1 cellular context compared by ENCODE assay signal in the genomic region with DNA sequence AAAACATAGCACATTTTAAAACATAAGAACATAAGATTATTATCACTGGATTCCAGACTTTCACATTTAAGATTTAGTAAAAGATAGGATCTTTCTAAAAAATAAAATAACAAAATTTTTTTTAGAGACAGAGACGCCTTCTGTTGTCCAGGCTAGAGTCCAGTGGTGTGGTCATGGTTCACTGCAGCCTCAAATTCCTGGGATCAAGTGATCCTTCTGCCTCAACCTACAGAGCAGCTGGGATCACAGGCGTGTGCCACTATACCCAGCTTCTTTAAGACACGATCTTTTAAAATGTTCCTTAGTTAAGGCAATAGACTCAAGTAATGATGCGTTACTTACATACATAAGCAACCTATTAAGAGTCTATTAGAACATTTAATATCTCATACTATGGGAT.
TF ChIP-seq lines count a peak whose summit lies in the region.

No MANE protein-coding gene starts in this region.

TF ChIP-seq in GM23338, 12 proteins besides CTCF, POLR2A, EP300 and RAD21 (continued from another document):
- TF ChIP-seq, protein P1, sequence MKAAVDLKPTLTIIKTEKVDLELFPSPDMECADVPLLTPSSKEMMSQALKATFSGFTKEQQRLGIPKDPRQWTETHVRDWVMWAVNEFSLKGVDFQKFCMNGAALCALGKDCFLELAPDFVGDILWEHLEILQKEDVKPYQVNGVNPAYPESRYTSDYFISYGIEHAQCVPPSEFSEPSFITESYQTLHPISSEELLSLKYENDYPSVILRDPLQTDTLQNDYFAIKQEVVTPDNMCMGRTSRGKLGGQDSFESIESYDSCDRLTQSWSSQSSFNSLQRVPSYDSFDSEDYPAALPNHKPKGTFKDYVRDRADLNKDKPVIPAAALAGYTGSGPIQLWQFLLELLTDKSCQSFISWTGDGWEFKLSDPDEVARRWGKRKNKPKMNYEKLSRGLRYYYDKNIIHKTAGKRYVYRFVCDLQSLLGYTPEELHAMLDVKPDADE (IDR thresholded peaks at IDR 0.05): no peak
- TF ChIP-seq NANOG (IDR thresholded peaks at IDR 0.05; ENCODE audit: borderline replicate concordance) (no peak), STAT1 (IDR thresholded peaks at IDR 0.05; ENCODE audit: unreplicated experiment) (no peak)
- TF ChIP-seq, protein P2, sequence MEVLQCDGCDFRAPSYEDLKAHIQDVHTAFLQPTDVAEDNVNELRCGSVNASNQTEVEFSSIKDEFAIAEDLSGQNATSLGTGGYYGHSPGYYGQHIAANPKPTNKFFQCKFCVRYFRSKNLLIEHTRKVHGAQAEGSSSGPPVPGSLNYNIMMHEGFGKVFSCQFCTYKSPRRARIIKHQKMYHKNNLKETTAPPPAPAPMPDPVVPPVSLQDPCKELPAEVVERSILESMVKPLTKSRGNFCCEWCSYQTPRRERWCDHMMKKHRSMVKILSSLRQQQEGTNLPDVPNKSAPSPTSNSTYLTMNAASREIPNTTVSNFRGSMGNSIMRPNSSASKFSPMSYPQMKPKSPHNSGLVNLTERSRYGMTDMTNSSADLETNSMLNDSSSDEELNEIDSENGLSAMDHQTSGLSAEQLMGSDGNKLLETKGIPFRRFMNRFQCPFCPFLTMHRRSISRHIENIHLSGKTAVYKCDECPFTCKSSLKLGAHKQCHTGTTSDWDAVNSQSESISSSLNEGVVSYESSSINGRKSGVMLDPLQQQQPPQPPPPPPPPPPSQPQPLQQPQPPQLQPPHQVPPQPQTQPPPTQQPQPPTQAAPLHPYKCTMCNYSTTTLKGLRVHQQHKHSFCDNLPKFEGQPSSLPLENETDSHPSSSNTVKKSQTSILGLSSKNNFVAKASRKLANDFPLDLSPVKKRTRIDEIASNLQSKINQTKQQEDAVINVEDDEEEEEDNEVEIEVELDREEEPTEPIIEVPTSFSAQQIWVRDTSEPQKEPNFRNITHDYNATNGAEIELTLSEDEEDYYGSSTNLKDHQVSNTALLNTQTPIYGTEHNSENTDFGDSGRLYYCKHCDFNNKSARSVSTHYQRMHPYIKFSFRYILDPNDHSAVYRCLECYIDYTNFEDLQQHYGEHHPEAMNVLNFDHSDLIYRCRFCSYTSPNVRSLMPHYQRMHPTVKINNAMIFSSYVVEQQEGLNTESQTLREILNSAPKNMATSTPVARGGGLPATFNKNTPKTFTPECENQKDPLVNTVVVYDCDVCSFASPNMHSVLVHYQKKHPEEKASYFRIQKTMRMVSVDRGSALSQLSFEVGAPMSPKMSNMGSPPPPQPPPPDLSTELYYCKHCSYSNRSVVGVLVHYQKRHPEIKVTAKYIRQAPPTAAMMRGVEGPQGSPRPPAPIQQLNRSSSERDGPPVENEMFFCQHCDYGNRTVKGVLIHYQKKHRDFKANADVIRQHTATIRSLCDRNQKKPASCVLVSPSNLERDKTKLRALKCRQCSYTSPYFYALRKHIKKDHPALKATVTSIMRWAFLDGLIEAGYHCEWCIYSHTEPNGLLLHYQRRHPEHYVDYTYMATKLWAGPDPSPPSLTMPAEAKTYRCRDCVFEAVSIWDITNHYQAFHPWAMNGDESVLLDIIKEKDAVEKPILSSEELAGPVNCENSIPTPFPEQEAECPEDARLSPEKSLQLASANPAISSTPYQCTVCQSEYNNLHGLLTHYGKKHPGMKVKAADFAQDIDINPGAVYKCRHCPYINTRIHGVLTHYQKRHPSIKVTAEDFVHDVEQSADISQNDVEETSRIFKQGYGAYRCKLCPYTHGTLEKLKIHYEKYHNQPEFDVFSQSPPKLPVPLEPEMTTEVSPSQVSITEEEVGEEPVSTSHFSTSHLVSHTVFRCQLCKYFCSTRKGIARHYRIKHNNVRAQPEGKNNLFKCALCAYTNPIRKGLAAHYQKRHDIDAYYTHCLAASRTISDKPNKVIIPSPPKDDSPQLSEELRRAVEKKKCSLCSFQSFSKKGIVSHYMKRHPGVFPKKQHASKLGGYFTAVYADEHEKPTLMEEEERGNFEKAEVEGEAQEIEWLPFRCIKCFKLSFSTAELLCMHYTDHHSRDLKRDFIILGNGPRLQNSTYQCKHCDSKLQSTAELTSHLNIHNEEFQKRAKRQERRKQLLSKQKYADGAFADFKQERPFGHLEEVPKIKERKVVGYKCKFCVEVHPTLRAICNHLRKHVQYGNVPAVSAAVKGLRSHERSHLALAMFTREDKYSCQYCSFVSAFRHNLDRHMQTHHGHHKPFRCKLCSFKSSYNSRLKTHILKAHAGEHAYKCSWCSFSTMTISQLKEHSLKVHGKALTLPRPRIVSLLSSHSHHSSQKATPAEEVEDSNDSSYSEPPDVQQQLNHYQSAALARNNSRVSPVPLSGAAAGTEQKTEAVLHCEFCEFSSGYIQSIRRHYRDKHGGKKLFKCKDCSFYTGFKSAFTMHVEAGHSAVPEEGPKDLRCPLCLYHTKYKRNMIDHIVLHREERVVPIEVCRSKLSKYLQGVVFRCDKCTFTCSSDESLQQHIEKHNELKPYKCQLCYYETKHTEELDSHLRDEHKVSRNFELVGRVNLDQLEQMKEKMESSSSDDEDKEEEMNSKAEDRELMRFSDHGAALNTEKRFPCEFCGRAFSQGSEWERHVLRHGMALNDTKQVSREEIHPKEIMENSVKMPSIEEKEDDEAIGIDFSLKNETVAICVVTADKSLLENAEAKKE (CRISPR knock-in tag; IDR thresholded peaks at IDR 0.05): no peak
